2 cellular contexts compared by ENCODE assay signal in genomic region chr5:36301858-36302603, GRCh38.
TF ChIP-seq lines count a peak whose summit lies in the region.

A gene with protein sequence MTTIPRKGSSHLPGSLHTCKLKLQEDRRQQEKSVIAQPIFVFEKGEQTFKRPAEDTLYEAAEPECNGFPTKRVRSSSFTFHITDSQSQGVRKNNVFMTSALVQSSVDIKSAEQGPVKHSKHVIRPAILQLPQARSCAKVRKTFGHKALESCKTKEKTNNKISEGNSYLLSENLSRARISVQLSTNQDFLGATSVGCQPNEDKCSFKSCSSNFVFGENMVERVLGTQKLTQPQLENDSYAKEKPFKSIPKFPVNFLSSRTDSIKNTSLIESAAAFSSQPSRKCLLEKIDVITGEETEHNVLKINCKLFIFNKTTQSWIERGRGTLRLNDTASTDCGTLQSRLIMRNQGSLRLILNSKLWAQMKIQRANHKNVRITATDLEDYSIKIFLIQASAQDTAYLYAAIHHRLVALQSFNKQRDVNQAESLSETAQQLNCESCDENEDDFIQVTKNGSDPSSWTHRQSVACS (minus strand): TSS chr5:36301902. CDS start chr5:36301416, 486 bp downstream.

TF ChIP-seq in K562, 482 proteins besides CTCF, POLR2A, EP300 and RAD21:
- TF ChIP-seq ZNF280B (CRISPR knock-in tag; IDR thresholded peaks at IDR 0.05) (no peak), ZBED1 (IDR thresholded peaks at IDR 0.05) (no peak), MBD2 (IDR thresholded peaks at IDR 0.05; ENCODE audit: borderline replicate concordance, low read depth) (no peak), FOXJ2 (tag; IDR thresholded peaks at IDR 0.05) (no peak), ZNF174 (CRISPR knock-in tag; IDR thresholded peaks at IDR 0.05) (no peak), TARDBP (IDR thresholded peaks at IDR 0.05) (no peak), SRSF1 (IDR thresholded peaks at IDR 0.05; ENCODE audit: low read depth, low read length) (no peak), ZBTB8A (IDR thresholded peaks at IDR 0.05; ENCODE audit: partially characterized antibody) (no peak), MAX (CRISPR knock-in tag; IDR thresholded peaks at IDR 0.05) (no peak), ZC3H11A (IDR thresholded peaks at IDR 0.05; ENCODE audit: low read depth, low read length) (no peak), E4F1 (CRISPR knock-in tag; IDR thresholded peaks at IDR 0.05; ENCODE audit: borderline replicate concordance) (no peak), HNRNPH1 (optimal IDR thresholded peaks at IDR 0.05; ENCODE audit: low read depth, low read length) (no peak), CBX1 (IDR thresholded peaks at IDR 0.05; ENCODE audit: low read depth) (no peak), TCF7L2 (IDR thresholded peaks at IDR 0.05; ENCODE audit: low read depth, low read length) (no peak), RBM17 (IDR thresholded peaks at IDR 0.05; ENCODE audit: borderline replicate concordance, low read depth, low read length) (no peak), E2F5 (CRISPR knock-in tag; IDR thresholded peaks at IDR 0.05) (no peak), MYNN (IDR thresholded peaks at IDR 0.05) (no peak), MYNN (CRISPR knock-in tag; IDR thresholded peaks at IDR 0.05) (no peak), SRF (CRISPR knock-in tag; IDR thresholded peaks at IDR 0.05) (no peak)
- TF ChIP-seq, protein P1, sequence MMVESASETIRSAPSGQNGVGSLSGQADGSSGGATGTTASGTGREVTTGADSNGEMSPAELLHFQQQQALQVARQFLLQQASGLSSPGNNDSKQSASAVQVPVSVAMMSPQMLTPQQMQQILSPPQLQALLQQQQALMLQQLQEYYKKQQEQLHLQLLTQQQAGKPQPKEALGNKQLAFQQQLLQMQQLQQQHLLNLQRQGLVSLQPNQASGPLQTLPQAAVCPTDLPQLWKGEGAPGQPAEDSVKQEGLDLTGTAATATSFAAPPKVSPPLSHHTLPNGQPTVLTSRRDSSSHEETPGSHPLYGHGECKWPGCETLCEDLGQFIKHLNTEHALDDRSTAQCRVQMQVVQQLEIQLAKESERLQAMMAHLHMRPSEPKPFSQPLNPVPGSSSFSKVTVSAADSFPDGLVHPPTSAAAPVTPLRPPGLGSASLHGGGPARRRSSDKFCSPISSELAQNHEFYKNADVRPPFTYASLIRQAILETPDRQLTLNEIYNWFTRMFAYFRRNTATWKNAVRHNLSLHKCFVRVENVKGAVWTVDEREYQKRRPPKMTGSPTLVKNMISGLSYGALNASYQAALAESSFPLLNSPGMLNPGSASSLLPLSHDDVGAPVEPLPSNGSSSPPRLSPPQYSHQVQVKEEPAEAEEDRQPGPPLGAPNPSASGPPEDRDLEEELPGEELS (CRISPR knock-in tag; IDR thresholded peaks at IDR 0.05; ENCODE audit: borderline replicate concordance) = no peak
TF ChIP-seq in K562: peak in this region for 0.

TF ChIP-seq in HepG2, 621 proteins besides CTCF, POLR2A, EP300 and RAD21:
- TF ChIP-seq ZNF317 (CRISPR knock-in tag; IDR thresholded peaks at IDR 0.05) = no peak
- TF ChIP-seq, protein P2, sequence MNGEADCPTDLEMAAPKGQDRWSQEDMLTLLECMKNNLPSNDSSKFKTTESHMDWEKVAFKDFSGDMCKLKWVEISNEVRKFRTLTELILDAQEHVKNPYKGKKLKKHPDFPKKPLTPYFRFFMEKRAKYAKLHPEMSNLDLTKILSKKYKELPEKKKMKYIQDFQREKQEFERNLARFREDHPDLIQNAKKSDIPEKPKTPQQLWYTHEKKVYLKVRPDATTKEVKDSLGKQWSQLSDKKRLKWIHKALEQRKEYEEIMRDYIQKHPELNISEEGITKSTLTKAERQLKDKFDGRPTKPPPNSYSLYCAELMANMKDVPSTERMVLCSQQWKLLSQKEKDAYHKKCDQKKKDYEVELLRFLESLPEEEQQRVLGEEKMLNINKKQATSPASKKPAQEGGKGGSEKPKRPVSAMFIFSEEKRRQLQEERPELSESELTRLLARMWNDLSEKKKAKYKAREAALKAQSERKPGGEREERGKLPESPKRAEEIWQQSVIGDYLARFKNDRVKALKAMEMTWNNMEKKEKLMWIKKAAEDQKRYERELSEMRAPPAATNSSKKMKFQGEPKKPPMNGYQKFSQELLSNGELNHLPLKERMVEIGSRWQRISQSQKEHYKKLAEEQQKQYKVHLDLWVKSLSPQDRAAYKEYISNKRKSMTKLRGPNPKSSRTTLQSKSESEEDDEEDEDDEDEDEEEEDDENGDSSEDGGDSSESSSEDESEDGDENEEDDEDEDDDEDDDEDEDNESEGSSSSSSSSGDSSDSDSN (CRISPR knock-in tag; IDR thresholded peaks at IDR 0.05) = no peak
- no peak for TF ChIP-seq THAP9 (CRISPR knock-in tag; IDR thresholded peaks at IDR 0.05; ENCODE audit: borderline replicate concordance)
- TF ChIP-seq ATF4 (CRISPR knock-in tag; IDR thresholded peaks at IDR 0.05) = no peak
- TF ChIP-seq TRIM22 (IDR thresholded peaks at IDR 0.05) = no peak
- no peak for TF ChIP-seq SMYD3 (CRISPR knock-in tag; IDR thresholded peaks at IDR 0.05)
- no peak for TF ChIP-seq ZNF576 (CRISPR knock-in tag; IDR thresholded peaks at IDR 0.05)
- no peak for TF ChIP-seq CC2D1A (CRISPR knock-in tag; IDR thresholded peaks at IDR 0.05)
- TF ChIP-seq, protein P3, sequence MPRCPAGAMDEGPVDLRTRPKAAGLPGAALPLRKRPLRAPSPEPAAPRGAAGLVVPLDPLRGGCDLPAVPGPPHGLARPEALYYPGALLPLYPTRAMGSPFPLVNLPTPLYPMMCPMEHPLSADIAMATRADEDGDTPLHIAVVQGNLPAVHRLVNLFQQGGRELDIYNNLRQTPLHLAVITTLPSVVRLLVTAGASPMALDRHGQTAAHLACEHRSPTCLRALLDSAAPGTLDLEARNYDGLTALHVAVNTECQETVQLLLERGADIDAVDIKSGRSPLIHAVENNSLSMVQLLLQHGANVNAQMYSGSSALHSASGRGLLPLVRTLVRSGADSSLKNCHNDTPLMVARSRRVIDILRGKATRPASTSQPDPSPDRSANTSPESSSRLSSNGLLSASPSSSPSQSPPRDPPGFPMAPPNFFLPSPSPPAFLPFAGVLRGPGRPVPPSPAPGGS (CRISPR knock-in tag; IDR thresholded peaks at IDR 0.05) = no peak
- TF ChIP-seq NR2F6 (IDR thresholded peaks at IDR 0.05) = no peak
- no peak for TF ChIP-seq NR2F6 (CRISPR knock-in tag; IDR thresholded peaks at IDR 0.05)
- TF ChIP-seq ZNF383 (CRISPR knock-in tag; IDR thresholded peaks at IDR 0.05; ENCODE audit: borderline replicate concordance) = no peak
- TF ChIP-seq ZBTB8A (CRISPR knock-in tag; IDR thresholded peaks at IDR 0.05; ENCODE audit: borderline replicate concordance, low read depth) = no peak
- no peak for TF ChIP-seq ZNF225 (CRISPR knock-in tag; IDR thresholded peaks at IDR 0.05)
- TF ChIP-seq ZNF251 (CRISPR knock-in tag; IDR thresholded peaks at IDR 0.05) = no peak
- TF ChIP-seq TEF (CRISPR knock-in tag; IDR thresholded peaks at IDR 0.05) = no peak
TF ChIP-seq in HepG2: peak in this region for 0.
